27 cellular contexts compared by ENCODE assay signal in the genomic region with DNA sequence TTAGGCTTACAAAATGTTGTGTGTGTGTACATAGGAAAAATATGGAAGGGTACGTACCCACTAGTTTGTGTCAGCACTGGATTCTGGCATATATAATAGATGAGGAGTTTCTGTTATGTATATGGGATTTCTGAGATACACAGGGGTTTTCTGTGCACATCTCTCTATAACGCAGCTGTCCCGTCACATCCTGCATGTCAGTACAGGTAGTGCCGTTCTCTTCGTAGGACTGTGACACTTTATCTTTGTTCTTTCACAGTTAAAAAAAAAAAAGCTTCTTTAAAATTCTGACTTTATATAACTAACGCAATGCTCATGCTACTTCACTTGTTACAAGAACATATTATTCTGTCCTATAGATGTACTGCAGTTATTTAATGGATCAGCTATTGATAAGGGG.
"Had no signal": no experiment of that assay in that cellular context is flagged by ENCODE, and none has a peak within 500 bp of the region (broad histone marks: within the 10 kb centered on the region; RNA-seq: fewer than 3 reads in every experiment).

No MANE protein-coding gene starts in this region.

- H3K27me3 ChIP-seq: neural progenitor cell, ovary, right lobe of liver, sigmoid colon, stomach, thyroid gland, tibial nerve, upper lobe of left lung, vagina had no signal

- H3K9ac ChIP-seq: neural progenitor cell, parathyroid adenoma had no signal

- H3K79me2 ChIP-seq: parathyroid adenoma had no signal

- H2AFZ ChIP-seq: neural progenitor cell, parathyroid adenoma had no signal

- H3K4me2 ChIP-seq: neural progenitor cell had no signal

- DNase-seq: occipital lobe; ovary; psoas muscle; right cardiac atrium; right lobe of liver; small intestine; stimulated activated CD4-positive, alpha-beta T cell treated with anti-CD3 and anti-CD28 coated beads, Interleukin-15, amount 100 ng/mL, for 24 hours; stimulated activated CD4-positive, alpha-beta T cell treated with anti-CD3 and anti-CD28 coated beads, Interleukin-2, amount 100 ng/mL, for 24 hours; stimulated activated CD4-positive, alpha-beta T cell treated with anti-CD3 and anti-CD28 coated beads, Interleukin-2, amount 100 ng/mL, for 48 hours; stimulated activated CD4-positive, alpha-beta T cell treated with anti-CD3 and anti-CD28 coated beads, Interleukin-4, amount 100 ng/mL, for 24 hours; stimulated activated naive B cell treated with anti-CD40 and anti-IgM and Interleukin-4, amounts not matched to agents 10 μg/mL and 1 μg/mL and 100 μg/mL, for 72 hours; stimulated activated naive CD4-positive, alpha-beta T cell treated with Interleukin-2 at 50 U/mL for 16 hours; stomach; thyroid gland; trophoblast cell; upper lobe of left lung had no signal

- H3K4me3 ChIP-seq: neural progenitor cell, ovary, psoas muscle, right lobe of liver, sigmoid colon, stomach, thoracic aorta, thyroid gland, tibial nerve, upper lobe of left lung, vagina had no signal

- H3K9me3 ChIP-seq: ovary, psoas muscle, right lobe of liver, sigmoid colon, thoracic aorta, thyroid gland, upper lobe of left lung, vagina had no signal

- FAIRE-seq: small intestine, urothelium cell line had no signal

- H3K36me3 ChIP-seq: neural progenitor cell, ovary, right lobe of liver, sigmoid colon, thoracic aorta, thyroid gland, vagina had no signal

- H3K4me3 Mint-ChIP-seq: nephron; neural progenitor cell; stimulated activated effector memory CD8-positive, alpha-beta T cell treated with anti-CD3 and anti-CD28 coated beads, Interleukin-12 subunit alpha, Interleukin-12 subunit beta, amount 100 ng/mL, for 72 hours; stimulated activated naive B cell treated with anti-CD40 and anti-IgM and Interleukin-4, amounts not matched to agents 10 μg/mL and 1 μg/mL and 100 μg/mL, for 72 hours; stimulated activated naive CD8-positive, alpha-beta T cell treated with anti-CD3 and anti-CD28 coated beads, Interleukin-15, Interleukin-2, amounts not matched to agents 100 ng/mL and 50 ng/mL, for 24 hours had no signal

- H3K27ac ChIP-seq: neural progenitor cell, ovary, parathyroid adenoma, psoas muscle, right lobe of liver, stomach, thoracic aorta, thyroid gland, tibial nerve, upper lobe of left lung, vagina had no signal

- H3K27ac Mint-ChIP-seq: nephron; neural progenitor cell; progenitor cell of endocrine pancreas; stimulated activated effector memory CD8-positive, alpha-beta T cell treated with anti-CD3 and anti-CD28 coated beads, Interleukin-12 subunit alpha, Interleukin-12 subunit beta, amount 100 ng/mL, for 72 hours; stimulated activated naive B cell treated with anti-CD40 and anti-IgM and Interleukin-4, amounts not matched to agents 10 μg/mL and 1 μg/mL and 100 μg/mL, for 72 hours; stimulated activated naive CD8-positive, alpha-beta T cell treated with anti-CD3 and anti-CD28 coated beads, Interleukin-15, Interleukin-2, amounts not matched to agents 100 ng/mL and 50 ng/mL, for 24 hours had no signal

- H3K4me1 ChIP-seq: parathyroid adenoma, right lobe of liver, thyroid gland, tibial nerve had no signal

- H3K27me3 Mint-ChIP-seq: progenitor cell of endocrine pancreas; stimulated activated naive B cell treated with anti-CD40 and anti-IgM and Interleukin-4, amounts not matched to agents 10 μg/mL and 1 μg/mL and 100 μg/mL, for 72 hours; stimulated activated naive CD8-positive, alpha-beta T cell treated with anti-CD3 and anti-CD28 coated beads, Interleukin-15, Interleukin-2, amounts not matched to agents 100 ng/mL and 50 ng/mL, for 24 hours had no signal

- H3K9me3 Mint-ChIP-seq: stimulated activated effector memory CD8-positive, alpha-beta T cell treated with anti-CD3 and anti-CD28 coated beads, Interleukin-12 subunit alpha, Interleukin-12 subunit beta, amount 100 ng/mL, for 72 hours; stimulated activated naive CD8-positive, alpha-beta T cell treated with anti-CD3 and anti-CD28 coated beads, Interleukin-15, Interleukin-2, amounts not matched to agents 100 ng/mL and 50 ng/mL, for 24 hours had no signal

- ATAC-seq: psoas muscle; right cardiac atrium; stimulated activated effector memory CD8-positive, alpha-beta T cell treated with anti-CD3 and anti-CD28 coated beads, Interleukin-12 subunit alpha, Interleukin-12 subunit beta, amount 100 ng/mL, for 72 hours; stimulated activated naive B cell treated with anti-CD40 and anti-IgM and Interleukin-4, amounts not matched to agents 10 μg/mL and 1 μg/mL and 100 μg/mL, for 72 hours had no signal
